22 cellular contexts compared by ENCODE assay signal in the genomic region with DNA sequence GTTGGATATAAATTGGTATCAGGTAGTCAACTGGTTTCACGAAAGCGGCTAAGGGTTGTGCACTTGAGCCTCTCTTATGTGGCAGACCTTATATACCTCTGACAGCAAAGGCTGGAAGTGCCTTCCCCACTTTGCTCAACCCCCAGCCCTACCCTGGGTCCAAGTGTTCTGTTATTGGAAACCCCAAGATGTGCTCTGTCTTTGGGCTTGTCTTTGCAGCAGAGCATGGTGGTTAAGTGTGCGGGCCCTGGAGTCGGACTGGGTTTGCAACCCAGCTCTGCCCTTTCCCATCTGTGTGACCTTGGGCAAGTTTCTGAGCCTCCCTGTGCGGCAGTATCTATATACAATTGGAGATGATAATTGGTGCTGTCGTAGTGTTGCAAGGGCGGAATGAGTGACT. TPM values are rescaled to one million over a fixed set of nuclear protein-coding genes. Genes with fewer than 3 reads are reported as not detected.
A peak's percentile ranks its signal among the peaks of the same experiment; 100 is the strongest.
DNase-seq lines count a peak whose midpoint lies in the region; ATAC-seq and TF ChIP-seq lines count a peak whose summit lies in the region.
"Had no signal": no experiment of that assay in that cellular context is flagged by ENCODE, and none has a peak within 500 bp of the region (broad histone marks: within the 10 kb centered on the region; RNA-seq: fewer than 3 reads in every experiment).

No MANE protein-coding gene starts in this region.

- POLR2A ChIA-PET in activated CD8-positive, alpha-beta T cell treated with anti-CD3 and anti-CD28 coated beads for 36 hours (lab: Charles Lee) = interaction anchor here (0.9 to 2.4 kb wide), 8 partner anchors 10 to 34 kb away, joined by 4 to 12 read pairs (median 6); partner anchors contain the start of gene IL10

- no peak for TF ChIP-seq CTCF in activated CD8-positive, alpha-beta T cell treated with anti-CD3 and anti-CD28 coated beads for 36 hours (IDR thresholded peaks at IDR 0.05)

- H3K4me3 Mint-ChIP-seq in activated T-cell treated with anti-CD3 and anti-CD28 coated beads, Interleukin-2, amount 50 U/mL, for 24 hours = no peak overlapping the region
- no peak overlapping the region for H3K4me3 Mint-ChIP-seq in activated T-cell treated with anti-CD3 and anti-CD28 coated beads, Interleukin-2, amount 50 U/mL, for 4 hours
- no peak overlapping the region for H3K4me3 Mint-ChIP-seq in activated CD8-positive, alpha-beta T cell treated with anti-CD3 and anti-CD28 coated beads for 36 hours

- H3K9me3 ChIP-seq in KOPT-K1 (ENCODE audit: insufficient read depth, low read length, poor library complexity, severe bottlenecking) = no peaks in the 10 kb centered on the region
- H3K9me3 ChIP-seq: SJSA1 had no signal

- no peak for DNase-seq in activated T-cell treated with anti-CD3 and anti-CD28 coated beads, Interleukin-2, amount 50 U/mL, for 24 hours
- no peak for DNase-seq in activated T-cell treated with anti-CD3 and anti-CD28 coated beads, Interleukin-2, amount 50 U/mL, for 4 hours
- DNase-seq in activated CD8-positive, alpha-beta T cell treated with anti-CD3 and anti-CD28 coated beads for 36 hours = no peak
- no peak for DNase-seq in NAMALWA (ENCODE audit: low spot score)
- no peak for DNase-seq in mesenteric fat pad (ENCODE audit: low spot score)
- DNase-seq: ACHN; AML-193; Calu3; CD4-positive, alpha-beta T cell; DMS53; H7; KBM-7; NCI-H1092 treated with DMSO at 0.1 percent for 48 hours; NCI-H187 treated with DMSO at 0.1 percent for 48 hours; NCI-H2171; NCI-H446; NCI-H69; PC-9 had no signal

- CTCF ChIA-PET in activated CD8-positive, alpha-beta T cell treated with anti-CD3 and anti-CD28 coated beads for 36 hours (lab: Charles Lee) = interaction anchor here (0.9 to 7.7 kb wide), 7 partner anchors 13 to 57 kb away, joined by 3 to 51 read pairs (median 7); partner anchors contain the start of genes IL10 and IL19

- H3K36me3 ChIP-seq in KOPT-K1 (ENCODE audit: insufficient read depth, low read length) = no peaks in the 10 kb centered on the region
- H3K36me3 ChIP-seq: SJSA1 had no signal

- no peak for ATAC-seq in activated T-cell treated with anti-CD3 and anti-CD28 coated beads, Interleukin-2, amount 50 U/mL, for 4 hours
- ATAC-seq in activated CD8-positive, alpha-beta T cell treated with anti-CD3 and anti-CD28 coated beads for 36 hours = no peak
- ATAC-seq in GM21786 (IDR thresholded peaks at IDR 0.05; ENCODE audit: unreplicated experiment) = no peak

- intact Hi-C loops in activated CD8-positive, alpha-beta T cell treated with anti-CD3 and anti-CD28 coated beads for 36 hours (cut with micrococcal nuclease) = no loop called here

- H3K27me3 Mint-ChIP-seq in activated T-cell treated with anti-CD3 and anti-CD28 coated beads, Interleukin-2, amount 50 U/mL, for 24 hours = peaks cover 5% of the 10 kb centered on the region
- H3K27me3 Mint-ChIP-seq in activated T-cell treated with anti-CD3 and anti-CD28 coated beads, Interleukin-2, amount 50 U/mL, for 4 hours (ENCODE audit: low read depth) = no peaks in the 10 kb centered on the region
- no peaks in the 10 kb centered on the region for H3K27me3 Mint-ChIP-seq in activated CD8-positive, alpha-beta T cell treated with anti-CD3 and anti-CD28 coated beads for 36 hours
- H3K27me3 Mint-ChIP-seq: CD4-positive, alpha-beta T cell had no signal

- H3K4me1 Mint-ChIP-seq in activated T-cell treated with anti-CD3 and anti-CD28 coated beads, Interleukin-2, amount 50 U/mL, for 24 hours (ENCODE audit: low read depth) = peaks cover 66% of the 10 kb centered on the region
- peaks cover 63% of the 10 kb centered on the region for H3K4me1 Mint-ChIP-seq in activated T-cell treated with anti-CD3 and anti-CD28 coated beads, Interleukin-2, amount 50 U/mL, for 4 hours (ENCODE audit: low read depth)
- H3K4me1 Mint-ChIP-seq in activated CD8-positive, alpha-beta T cell treated with anti-CD3 and anti-CD28 coated beads for 36 hours (ENCODE audit: low read depth) = peaks cover 65% of the 10 kb centered on the region

- H3K27ac ChIP-seq in KOPT-K1 (ENCODE audit: low read depth, low read length, poor library complexity, severe bottlenecking) = peak overlapping the region; percentile 12
- H3K27ac ChIP-seq: PC-9, SJSA1 had no signal

- H3K27ac Mint-ChIP-seq in activated T-cell treated with anti-CD3 and anti-CD28 coated beads, Interleukin-2, amount 50 U/mL, for 24 hours = peak overlapping the region; percentile 57
- peak overlapping the region; percentile 1 for H3K27ac Mint-ChIP-seq in activated CD8-positive, alpha-beta T cell treated with anti-CD3 and anti-CD28 coated beads for 36 hours

- H3K9me3 Mint-ChIP-seq in activated T-cell treated with anti-CD3 and anti-CD28 coated beads, Interleukin-2, amount 50 U/mL, for 24 hours = no peaks in the 10 kb centered on the region
- no peaks in the 10 kb centered on the region for H3K9me3 Mint-ChIP-seq in activated T-cell treated with anti-CD3 and anti-CD28 coated beads, Interleukin-2, amount 50 U/mL, for 4 hours
- peaks cover 2% of the 10 kb centered on the region for H3K9me3 Mint-ChIP-seq in activated CD8-positive, alpha-beta T cell treated with anti-CD3 and anti-CD28 coated beads for 36 hours
- H3K9me3 Mint-ChIP-seq: CD4-positive, alpha-beta T cell had no signal

- no peaks in the 10 kb centered on the region for H3K36me3 Mint-ChIP-seq in activated T-cell treated with anti-CD3 and anti-CD28 coated beads, Interleukin-2, amount 50 U/mL, for 24 hours (ENCODE audit: low read depth)
- H3K36me3 Mint-ChIP-seq in activated T-cell treated with anti-CD3 and anti-CD28 coated beads, Interleukin-2, amount 50 U/mL, for 4 hours (ENCODE audit: insufficient read depth) = no peaks in the 10 kb centered on the region
- no peaks in the 10 kb centered on the region for H3K36me3 Mint-ChIP-seq in activated CD8-positive, alpha-beta T cell treated with anti-CD3 and anti-CD28 coated beads for 36 hours (ENCODE audit: low read depth)

RNA-seq across cellular contexts. Expression of gene IL10, which starts 11.2 kb away (rescaled TPM):
- 100 to 1,000 TPM in 1 of 3 donors, 10 to 100 TPM in 2; 38.4 to 111 (median 54.1) TPM for total RNA-seq in activated T-cell treated with anti-CD3 and anti-CD28 coated beads, Interleukin-2, amount 50 U/mL, for 4 hours
- under 1 TPM in 1 of 2 experiments, not detected in 1; 0.32 TPM for total RNA-seq in activated CD8-positive, alpha-beta T cell treated with anti-CD3 and anti-CD28 coated beads for 36 hours
- total RNA-seq in mesenteric fat pad = 23.0 TPM
- total RNA-seq: Calu3, H7, MCF 10A, PC-9, SJSA1 had no signal

RNA-seq across cellular contexts. Expression of gene IL19, which starts 12.9 kb away (rescaled TPM):
- under 1 TPM in 1 of 3 donors, not detected in 2; 0.19 TPM for total RNA-seq in activated T-cell treated with anti-CD3 and anti-CD28 coated beads, Interleukin-2, amount 50 U/mL, for 4 hours
- total RNA-seq in activated CD8-positive, alpha-beta T cell treated with anti-CD3 and anti-CD28 coated beads for 36 hours = not detected
- total RNA-seq in mesenteric fat pad = not detected
- total RNA-seq: Calu3; CD4-positive, alpha-beta T cell; H7; MCF 10A; PC-9; SJSA1 had no signal

Comparison
In these comparisons a context has a peak if more than half of its experiments do, and no peak if none do; other contexts are left out.
1. RNA of gene IL10, which starts 11.2 kb away (total RNA-seq): 38.4 to 111 TPM in activated T-cell treated with anti-CD3 and anti-CD28 coated beads, Interleukin-2, amount 50 U/mL, for 4 hours and 23.0 TPM in mesenteric fat pad (single experiment); 0.32 TPM in activated CD8-positive, alpha-beta T cell treated with anti-CD3 and anti-CD28 coated beads for 36 hours; every median in the first group is over 10 times any median in the second.